19 cellular contexts compared by ENCODE assay signal in genomic region chr20:17584684-17585083, GRCh38. TPM values are rescaled to one million over a fixed set of nuclear protein-coding genes. Genes with fewer than 3 reads are reported as not detected.
"Had no signal": no experiment of that assay in that cellular context is flagged by ENCODE, and none has a peak within 500 bp of the region (broad histone marks: within the 10 kb centered on the region; RNA-seq: fewer than 3 reads in every experiment).

No MANE protein-coding gene starts in this region.

- H3K9me3 ChIP-seq: lower lobe of right lung, right atrium auricular region, transverse colon had no signal

- H3K36me3 ChIP-seq: lower lobe of right lung, right atrium auricular region, transverse colon had no signal

- DNase-seq: activated CD4-positive, alpha-beta memory T cell treated with anti-CD3 and anti-CD28 coated beads, Interleukin-2, amount 10 ng/mL, durations not matched to agents 7 days and 5 days; activated CD4-positive, alpha-beta T cell treated with anti-CD3 and anti-CD28 coated beads for 4 hours; activated gamma-delta T cell; activated naive CD8-positive, alpha-beta T cell treated with anti-CD3 and anti-CD28 coated beads for 36 hours; activated T-cell treated with anti-CD3 and anti-CD28 coated beads, Interleukin-2, amount 50 U/mL, for 4 hours; amygdala; brain microvascular endothelial cell; cerebellar nuclear complex; dorsolateral prefrontal cortex; endodermal cell; left colon; lower lobe of right lung; naive thymus-derived CD8-positive, alpha-beta T cell; posterior cingulate gyrus; stimulated activated naive CD8-positive, alpha-beta T cell treated with anti-CD3 and anti-CD28 coated beads, Interleukin-15, amount 100 ng/mL, for 72 hours; T-helper 2 cell; transverse colon had no signal

- ATAC-seq: activated T-cell treated with anti-CD3 and anti-CD28 coated beads, Interleukin-2, amount 50 U/mL, for 4 hours; left colon; lower lobe of right lung; naive thymus-derived CD8-positive, alpha-beta T cell; stimulated activated naive CD8-positive, alpha-beta T cell treated with anti-CD3 and anti-CD28 coated beads, Interleukin-15, amount 100 ng/mL, for 72 hours; WTC11 had no signal

- H3K4me3 ChIP-seq: dorsolateral prefrontal cortex, lower lobe of right lung, right atrium auricular region, transverse colon had no signal

- H3K27ac ChIP-seq: brain microvascular endothelial cell, dorsolateral prefrontal cortex, lower lobe of right lung, right atrium auricular region had no signal

- H3K27me3 ChIP-seq: brain microvascular endothelial cell, dorsolateral prefrontal cortex, right atrium auricular region, transverse colon had no signal

RNA-seq across cellular contexts. Expression of gene BFSP1, which starts 53.5 kb away (rescaled TPM):
- total RNA-seq: naive thymus-derived CD8-positive, alpha-beta T cell had no signal
